23 cellular contexts compared by ENCODE assay signal in genomic region chr6:25384234-25384633, GRCh38.
A peak's percentile ranks its signal among the peaks of the same experiment; 100 is the strongest.
DNase-seq lines count a peak whose midpoint lies in the region; ATAC-seq and TF ChIP-seq lines count a peak whose summit lies in the region.
"Had no signal": no experiment of that assay in that cellular context is flagged by ENCODE, and none has a peak within 500 bp of the region (broad histone marks: within the 10 kb centered on the region; RNA-seq: fewer than 3 reads in every experiment).

No MANE protein-coding gene starts in this region.

- H3K4me3 ChIP-seq in OCI-LY7 (ENCODE audit: low read depth, low read length, poor library complexity, severe bottlenecking): peak overlapping the region; percentile 37
- H3K4me3 ChIP-seq: A549; BLaER1 treated with 17β-estradiol and CSF1 and Interleukin-3, amounts not matched to agents 10 nM and 100 nM; GM12878; GM23338; HAP-1 had no signal

- H3K27ac ChIP-seq in OCI-LY7 (ENCODE audit: low read depth, low read length, poor library complexity, severe bottlenecking): peak overlapping the region; percentile 99
- H3K27ac ChIP-seq: 22Rv1; A549; BLaER1 treated with 17β-estradiol and CSF1 and Interleukin-3, amounts not matched to agents 10 nM and 100 nM had no signal

- POLR2A ChIA-PET in OCI-LY7 (lab: Charles Lee): interaction anchor here (0.6 to 13.5 kb wide), 11 partner anchors 8 to 659 kb away, joined by 3 to 233 read pairs (median 8); partner anchors contain the start of gene CARMIL1

- H3K79me2 ChIP-seq in OCI-LY7 (ENCODE audit: insufficient read depth, low read depth, low read length): peaks cover 80% of the 10 kb centered on the region

- peaks cover 13% of the 10 kb centered on the region; the same call in 1 of the 2 replicates for H3K9me3 ChIP-seq in OCI-LY7 (ENCODE audit: low read length)
- H3K9me3 ChIP-seq: A549, BE2C, HAP-1 had no signal

- ATAC-seq in HG02870 (IDR thresholded peaks at IDR 0.05; ENCODE audit: unreplicated experiment): no peak
- ATAC-seq: A549, GM12878, GM23338 had no signal

- no TSS peak for BruUV-seq in OCI-LY7 (replicated peaks; lab: Mats Ljungman, UMichigan)

- no peak for TF ChIP-seq CTCF in OCI-LY7 (conservative IDR thresholded peaks at IDR 0.05; ENCODE audit: low read length)

- intact Hi-C loops in OCI-LY7 (cut with micrococcal nuclease; ENCODE audit: unreplicated experiment): loop anchor here (1.0 to 10.0 kb wide), 3 partner anchors 14 to 1761 kb away; a partner anchor contains a TSS

- DNase-seq in NCI-H2081 (lab: John Stamatoyannopoulos, UW) (peak; percentile 26 to 53), NCI-H2081 treated with DMSO at 0.1 percent for 48 hours (lab: John Stamatoyannopoulos, UW) (no peak), NCI-H774 (lab: John Stamatoyannopoulos, UW) (peak; percentile 25), OCI-LY7 (ENCODE audit: low spot score) (peak; percentile 75), erythroblast (lab: John Stamatoyannopoulos, UW) (no peak), cerebellum (ENCODE audit: low spot score) (no peak)
- DNase-seq: ACHN; AML-193; BE2C; CD4-positive, alpha-beta T cell; CD8-positive, alpha-beta memory T cell; DMS 273 treated with DMSO at 0.1 percent for 48 hours; DMS79; EL; GDM1; HFFc6 had no signal

- no peaks in the 10 kb centered on the region for H3K9me2 ChIP-seq in OCI-LY7 (ENCODE audit: insufficient read depth, low read length)

- peak overlapping the region; percentile 16; the same call in 1 of the 2 replicates for H2AFZ ChIP-seq in OCI-LY7 (ENCODE audit: low read length)
- H2AFZ ChIP-seq: GM23338 had no signal

- peaks cover 20% of the 10 kb centered on the region for H3K36me3 ChIP-seq in OCI-LY7 (ENCODE audit: insufficient read depth, low read length)
- H3K36me3 ChIP-seq: BE2C, HAP-1 had no signal

- CTCF ChIA-PET in OCI-LY7 (lab: Charles Lee; ENCODE audit: unreplicated experiment): interaction anchor here (0.9 to 1.2 kb wide), 3 partner anchors 21 to 114 kb away, joined by 3 to 4 read pairs (median 3); no protein-coding TSS in a partner anchor

- peak overlapping the region; percentile 82 for H3K4me2 ChIP-seq in OCI-LY7 (ENCODE audit: low read length)
- H3K4me2 ChIP-seq: A549; BLaER1 treated with 17β-estradiol and CSF1 and Interleukin-3, amounts not matched to agents 10 nM and 100 nM; GM23338 had no signal

- no peak for TF ChIP-seq POLR2A in erythroblast (IDR thresholded peaks at IDR 0.05; ENCODE audit: low read length)

- peaks cover 91% of the 10 kb centered on the region for H3K4me1 ChIP-seq in OCI-LY7 (ENCODE audit: insufficient read depth, low read length, poor library complexity, severe bottlenecking)
- H3K4me1 ChIP-seq: A549, BE2C, HAP-1 had no signal

- H4K20me1 ChIP-seq in OCI-LY7 (ENCODE audit: insufficient read depth, low read length): no peaks in the 10 kb centered on the region
- H4K20me1 ChIP-seq: BLaER1 treated with 17β-estradiol and CSF1 and Interleukin-3, amounts not matched to agents 10 nM and 100 nM had no signal

Comparison
In these comparisons a context has a peak if more than half of its experiments do, and no peak if none do; other contexts are left out.
1. DNase-seq: peak in NCI-H2081 (2 of 2), NCI-H774 (single experiment) and OCI-LY7 (single experiment); none in NCI-H2081 treated with DMSO at 0.1 percent for 48 hours (single experiment), erythroblast (0 of 2) and cerebellum (single experiment).